Comparison of ENCODE assay signal across 8 cellular contexts in genomic region chr1:175742790-175743459, GRCh38. TPM values are rescaled to one million over a fixed set of nuclear protein-coding genes. Genes with fewer than 3 reads are reported as not detected.
A peak's percentile ranks its signal among the peaks of the same experiment; 100 is the strongest.
DNase-seq lines count a peak whose midpoint lies in the region; ATAC-seq, FAIRE-seq and TF ChIP-seq lines count a peak whose summit lies in the region.

No MANE protein-coding gene starts in this region.

- H3K9me3 ChIP-seq in astrocyte (ENCODE audit: insufficient read depth, low read depth, low read length) (no peaks in the 10 kb centered on the region), smooth muscle cell (replicated peaks; ENCODE audit: low read depth) (no peaks in the 10 kb centered on the region)

- no peak overlapping the region for H3K9ac ChIP-seq in astrocyte (ENCODE audit: low read length)
- no peak overlapping the region for H3K9ac ChIP-seq in smooth muscle cell (ENCODE audit: low read depth)

- no peak overlapping the region for H3K4me3 ChIP-seq in Jurkat, Clone E6-1 (ENCODE audit: low read length)
- H3K4me3 ChIP-seq in astrocyte (ENCODE audit: insufficient read depth, low read depth, low read length) (no peak overlapping the region), smooth muscle cell (no peak overlapping the region)

- H3K27ac Mint-ChIP-seq in astrocyte (ENCODE audit: unreplicated experiment), result no peak overlapping the region
- no peak overlapping the region for H3K27ac Mint-ChIP-seq in T-helper 2 cell treated with Interferon-gamma antibody and Interleukin-4, amounts not matched to agents 5 μg/mL and 100 μg/mL, for 36 hours

- no peak for ATAC-seq in HG02623 (IDR thresholded peaks at IDR 0.05; ENCODE audit: unreplicated experiment)

- H3K27ac ChIP-seq in astrocyte (ENCODE audit: low read depth, low read length) (no peak overlapping the region), smooth muscle cell (ENCODE audit: low read depth) (no peak overlapping the region)

- no peaks in the 10 kb centered on the region for H3F3A ChIP-seq in smooth muscle cell (ENCODE audit: low read depth)

- no peak overlapping the region for H3K4me3 Mint-ChIP-seq in astrocyte (ENCODE audit: unreplicated experiment)
- H3K4me3 Mint-ChIP-seq in T-helper 2 cell treated with Interferon-gamma antibody and Interleukin-4, amounts not matched to agents 5 μg/mL and 100 μg/mL, for 36 hours, result no peak overlapping the region

- H3K9me3 Mint-ChIP-seq in astrocyte (ENCODE audit: unreplicated experiment), result no peaks in the 10 kb centered on the region
- H3K9me3 Mint-ChIP-seq in T-helper 2 cell treated with Interferon-gamma antibody and Interleukin-4, amounts not matched to agents 5 μg/mL and 100 μg/mL, for 36 hours, result no peaks in the 10 kb centered on the region

- no peak overlapping the region for H2AFZ ChIP-seq in astrocyte (ENCODE audit: low read depth, low read length)
- H2AFZ ChIP-seq in smooth muscle cell (ENCODE audit: low read depth), result no peak overlapping the region

- H3K79me2 ChIP-seq in astrocyte (ENCODE audit: insufficient read depth, low read length) (no peaks in the 10 kb centered on the region), smooth muscle cell (ENCODE audit: low read depth) (no peaks in the 10 kb centered on the region)

- H3K27me3 ChIP-seq in astrocyte (ENCODE audit: insufficient read depth, low read length), result no peaks in the 10 kb centered on the region
- H3K27me3 ChIP-seq in smooth muscle cell (ENCODE audit: low read depth), result peaks cover 91% of the 10 kb centered on the region

- TF ChIP-seq CTCF in astrocyte (IDR thresholded peaks at IDR 0.05; ENCODE audit: insufficient read depth, low read depth, low read length), result no peak
- no peak for TF ChIP-seq CTCF in smooth muscle cell (IDR thresholded peaks at IDR 0.05; ENCODE audit: borderline replicate concordance, insufficient read depth, poor library complexity, severe bottlenecking)

- FAIRE-seq in astrocyte (lab: Jason Lieb, UNC), result no peak

- 42% methylated on average over 18 of the region's 18 CpGs for WGBS in smooth muscle cell (ENCODE audit: low lambda C conversion rate)

- H3K36me3 Mint-ChIP-seq in astrocyte (ENCODE audit: low read depth, unreplicated experiment), result no peaks in the 10 kb centered on the region
- H3K36me3 Mint-ChIP-seq in T-helper 2 cell treated with Interferon-gamma antibody and Interleukin-4, amounts not matched to agents 5 μg/mL and 100 μg/mL, for 36 hours (ENCODE audit: low read depth), result no peaks in the 10 kb centered on the region

- H4K20me1 ChIP-seq in astrocyte (ENCODE audit: insufficient read depth, low read length), result no peaks in the 10 kb centered on the region
- H4K20me1 ChIP-seq in smooth muscle cell (ENCODE audit: low read depth), result no peaks in the 10 kb centered on the region

- H3K4me2 ChIP-seq in astrocyte (ENCODE audit: low read length) (peak overlapping the region; percentile 15), smooth muscle cell (no peak overlapping the region)

- peaks cover 2% of the 10 kb centered on the region for H3K4me1 Mint-ChIP-seq in astrocyte (ENCODE audit: low read depth, unreplicated experiment)
- H3K4me1 Mint-ChIP-seq in T-helper 2 cell treated with Interferon-gamma antibody and Interleukin-4, amounts not matched to agents 5 μg/mL and 100 μg/mL, for 36 hours (ENCODE audit: low read depth), result no peaks in the 10 kb centered on the region

- H3K27me3 Mint-ChIP-seq in astrocyte (ENCODE audit: low read depth, unreplicated experiment), result peaks cover 50% of the 10 kb centered on the region
- H3K27me3 Mint-ChIP-seq in T-helper 2 cell treated with Interferon-gamma antibody and Interleukin-4, amounts not matched to agents 5 μg/mL and 100 μg/mL, for 36 hours (ENCODE audit: low read depth), result peaks cover 8% of the 10 kb centered on the region

- H3K36me3 ChIP-seq in astrocyte (ENCODE audit: insufficient read depth, low read length), result no peaks in the 10 kb centered on the region
- no peaks in the 10 kb centered on the region for H3K36me3 ChIP-seq in smooth muscle cell (ENCODE audit: low read depth)

- DNase-seq in AML-193 (lab: John Stamatoyannopoulos, UW), result peak; percentile 7 to 17
- peak; percentile 54 for DNase-seq in Jurkat, Clone E6-1 (ENCODE audit: low read depth, low spot score)
- DNase-seq in astrocyte (ENCODE audit: low read depth), result peak; percentile 13
- DNase-seq in inferior parietal cortex (ENCODE audit: extremely low spot score), result peak; percentile 53
- DNase-seq in OCI-M2 (lab: John Stamatoyannopoulos, UW; ENCODE audit: unreplicated experiment), result no peak
- DNase-seq in smooth muscle cell (lab: John Stamatoyannopoulos, UW; ENCODE audit: unreplicated experiment), result no peak
- DNase-seq in T-helper 2 cell treated with Interferon-gamma antibody and Interleukin-4, amounts not matched to agents 5 μg/mL and 100 μg/mL, for 36 hours (ENCODE audit: low spot score), result no peak

- H3K4me1 ChIP-seq in astrocyte (ENCODE audit: insufficient read depth, low read length) (no peaks in the 10 kb centered on the region), smooth muscle cell (ENCODE audit: low read depth) (no peaks in the 10 kb centered on the region)

RNA-seq across cellular contexts. Expression of gene TNR, which starts 0.5 kb away (rescaled TPM):
- not detected for polyA plus RNA-seq in Jurkat, Clone E6-1 (2012; ENCODE audit: insufficient read depth, insufficient read length)
- total RNA-seq in astrocyte (not detected in 2 replicates), smooth muscle cell (not detected in 2 replicates)
- polyA plus RNA-seq in smooth muscle cell, result not detected in 2 replicates

Comparison
In these comparisons a context has a peak if more than half of its experiments do, and no peak if none do; other contexts are left out.
1. DNase-seq: peak in AML-193 (2 of 2), Jurkat, Clone E6-1 (single experiment), astrocyte (single experiment) and inferior parietal cortex (single experiment); none in OCI-M2 (single experiment), smooth muscle cell (single experiment) and T-helper 2 cell treated with Interferon-gamma antibody and Interleukin-4, amounts not matched to agents 5 μg/mL and 100 μg/mL, for 36 hours (single experiment).